13 cellular contexts compared by ENCODE assay signal in the genomic region with DNA sequence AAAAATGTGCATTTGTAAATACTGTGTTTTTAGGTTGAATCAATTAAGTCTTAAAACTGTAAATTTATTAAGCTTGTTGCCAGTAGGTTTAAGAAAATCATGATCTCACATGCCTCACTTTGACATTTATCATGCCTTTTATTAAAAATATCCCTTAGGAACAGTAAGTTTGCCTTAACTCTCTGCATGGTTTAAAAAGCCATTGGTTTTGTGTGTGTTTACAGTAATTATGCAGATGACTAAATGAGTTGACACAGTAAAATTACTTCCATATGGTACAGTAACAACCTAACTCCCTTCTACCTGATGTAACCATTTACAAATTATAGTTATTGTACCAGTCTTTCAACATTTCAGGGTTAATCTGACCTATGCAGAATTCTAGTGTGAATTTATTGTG. TPM values are rescaled to one million over a fixed set of nuclear protein-coding genes. Genes with fewer than 3 reads are reported as not detected.
DNase-seq lines count a peak whose midpoint lies in the region; ATAC-seq and TF ChIP-seq lines count a peak whose summit lies in the region.
"Had no signal": no experiment of that assay in that cellular context is flagged by ENCODE, and none has a peak within 500 bp of the region (broad histone marks: within the 10 kb centered on the region; RNA-seq: fewer than 3 reads in every experiment).

No MANE protein-coding gene starts in this region.

- intact Hi-C loops in activated CD8-positive, alpha-beta T cell treated with anti-CD3 and anti-CD28 coated beads for 36 hours (cut with micrococcal nuclease) = loop anchor here (10.0 kb wide), 1 partner anchor 319 kb away; no protein-coding TSS in a partner anchor
- intact Hi-C loops in activated T-helper 1 cell treated with anti-CD3 and anti-CD28 coated beads, Interleukin-12 subunit alpha, Interleukin-12 subunit beta, Interleukin-2, Interleukin-4 antibody, amounts not matched to agents 30 ng/mL and 10 ng/mL and 1 ng/mL, durations not matched to agents 14 hours and 24 hours and 36 hours (cut with micrococcal nuclease) = loop anchor here (5.0 kb wide), 1 partner anchor 34 kb away; the partner anchor contains the start of gene ACER2

- POLR2A ChIA-PET in activated CD8-positive, alpha-beta T cell treated with anti-CD3 and anti-CD28 coated beads for 36 hours (lab: Charles Lee) = interaction anchor here (0.8 to 1.1 kb wide), 3 partner anchors 27 to 249 kb away, joined by 3 read pairs; partner anchors contain the start of gene DENND4C
- POLR2A ChIA-PET in activated CD8-positive, alpha-beta T cell treated with anti-CD3 and anti-CD28 coated beads, Interleukin-2, amount 10 ng/mL, durations not matched to agents 7 days and 5 days (lab: Charles Lee) = no interaction called here

- ATAC-seq in activated CD8-positive, alpha-beta T cell treated with anti-CD3 and anti-CD28 coated beads for 36 hours = no peak
- no peak for ATAC-seq in activated CD8-positive, alpha-beta T cell treated with anti-CD3 and anti-CD28 coated beads, Interleukin-2, amount 10 ng/mL, durations not matched to agents 7 days and 5 days
- no peak for ATAC-seq in memory B cell (ENCODE audit: low read depth)
- no peak for ATAC-seq in foreskin keratinocyte
- ATAC-seq: pancreas had no signal

- H3K4me1 ChIP-seq in foreskin keratinocyte = peaks cover 13% of the 10 kb centered on the region

- peaks cover 48% of the 10 kb centered on the region for H3K36me3 Mint-ChIP-seq in activated CD8-positive, alpha-beta T cell treated with anti-CD3 and anti-CD28 coated beads for 36 hours (ENCODE audit: low read depth)
- H3K36me3 Mint-ChIP-seq in activated CD8-positive, alpha-beta T cell treated with anti-CD3 and anti-CD28 coated beads, Interleukin-2, amount 10 ng/mL, durations not matched to agents 7 days and 5 days (ENCODE audit: low read depth) = peaks cover 57% of the 10 kb centered on the region
- peaks cover 25% of the 10 kb centered on the region for H3K36me3 Mint-ChIP-seq in memory B cell
- H3K36me3 Mint-ChIP-seq in activated T-helper 1 cell treated with anti-CD3 and anti-CD28 coated beads, Interleukin-12 subunit alpha, Interleukin-12 subunit beta, Interleukin-2, Interleukin-4 antibody, amounts not matched to agents 30 ng/mL and 10 ng/mL and 1 ng/mL, durations not matched to agents 14 hours and 24 hours and 36 hours (ENCODE audit: low read depth) = peaks cover 49% of the 10 kb centered on the region

- DNase-seq in activated CD8-positive, alpha-beta T cell treated with anti-CD3 and anti-CD28 coated beads for 36 hours = no peak
- DNase-seq in activated CD8-positive, alpha-beta T cell treated with anti-CD3 and anti-CD28 coated beads, Interleukin-2, amount 10 ng/mL, durations not matched to agents 7 days and 5 days = no peak
- peak; percentile 12 for DNase-seq in HCEC 1CT
- DNase-seq in memory B cell (ENCODE audit: low spot score in 2 of 2) = no peak
- no peak for DNase-seq in activated T-helper 1 cell treated with anti-CD3 and anti-CD28 coated beads, Interleukin-12 subunit alpha, Interleukin-12 subunit beta, Interleukin-2, Interleukin-4 antibody, amounts not matched to agents 30 ng/mL and 10 ng/mL and 1 ng/mL, durations not matched to agents 14 hours and 24 hours and 36 hours (ENCODE audit: low spot score)
- DNase-seq in foreskin keratinocyte = no peak
- DNase-seq in ecto neural progenitor cell (ENCODE audit: low spot score) = no peak
- DNase-seq: activated CD8-positive, alpha-beta memory T cell treated with anti-CD3 and anti-CD28 coated beads for 24 hours; activated naive CD8-positive, alpha-beta T cell treated with anti-CD3 and anti-CD28 coated beads, Interleukin-2, amount 10 ng/mL, durations not matched to agents 7 days and 5 days; NCI-H82; pancreas; SHP77 had no signal

- H3K4me1 Mint-ChIP-seq in activated CD8-positive, alpha-beta T cell treated with anti-CD3 and anti-CD28 coated beads for 36 hours (ENCODE audit: low read depth) = peaks cover 27% of the 10 kb centered on the region
- H3K4me1 Mint-ChIP-seq in activated CD8-positive, alpha-beta T cell treated with anti-CD3 and anti-CD28 coated beads, Interleukin-2, amount 10 ng/mL, durations not matched to agents 7 days and 5 days (ENCODE audit: low read depth) = peaks cover 27% of the 10 kb centered on the region
- peaks cover 15% of the 10 kb centered on the region for H3K4me1 Mint-ChIP-seq in memory B cell
- peaks cover 40% of the 10 kb centered on the region for H3K4me1 Mint-ChIP-seq in activated T-helper 1 cell treated with anti-CD3 and anti-CD28 coated beads, Interleukin-12 subunit alpha, Interleukin-12 subunit beta, Interleukin-2, Interleukin-4 antibody, amounts not matched to agents 30 ng/mL and 10 ng/mL and 1 ng/mL, durations not matched to agents 14 hours and 24 hours and 36 hours (ENCODE audit: low read depth)

- H3K27me3 ChIP-seq in foreskin keratinocyte = no peaks in the 10 kb centered on the region
- H3K27me3 ChIP-seq: pancreas had no signal

- no peak overlapping the region for H3K4me3 Mint-ChIP-seq in activated CD8-positive, alpha-beta T cell treated with anti-CD3 and anti-CD28 coated beads for 36 hours
- H3K4me3 Mint-ChIP-seq in activated CD8-positive, alpha-beta T cell treated with anti-CD3 and anti-CD28 coated beads, Interleukin-2, amount 10 ng/mL, durations not matched to agents 7 days and 5 days = no peak overlapping the region
- no peak overlapping the region for H3K4me3 Mint-ChIP-seq in memory B cell
- H3K4me3 Mint-ChIP-seq in activated T-helper 1 cell treated with anti-CD3 and anti-CD28 coated beads, Interleukin-12 subunit alpha, Interleukin-12 subunit beta, Interleukin-2, Interleukin-4 antibody, amounts not matched to agents 30 ng/mL and 10 ng/mL and 1 ng/mL, durations not matched to agents 14 hours and 24 hours and 36 hours = no peak overlapping the region
- H3K4me3 Mint-ChIP-seq: activated naive CD8-positive, alpha-beta T cell treated with anti-CD3 and anti-CD28 coated beads, Interleukin-2, amount 10 ng/mL, durations not matched to agents 7 days and 5 days had no signal

- H3K27ac ChIP-seq in VCaP (peak overlapping the region; percentile 29; the same call in 1 of the 2 replicates), foreskin keratinocyte (no peak overlapping the region)
- H3K27ac ChIP-seq: pancreas had no signal

- peak overlapping the region; percentile 56 for H3K27ac Mint-ChIP-seq in activated CD8-positive, alpha-beta T cell treated with anti-CD3 and anti-CD28 coated beads for 36 hours
- H3K27ac Mint-ChIP-seq in activated CD8-positive, alpha-beta T cell treated with anti-CD3 and anti-CD28 coated beads, Interleukin-2, amount 10 ng/mL, durations not matched to agents 7 days and 5 days = no peak overlapping the region
- peak overlapping the region; percentile 41 for H3K27ac Mint-ChIP-seq in memory B cell
- H3K27ac Mint-ChIP-seq in activated T-helper 1 cell treated with anti-CD3 and anti-CD28 coated beads, Interleukin-12 subunit alpha, Interleukin-12 subunit beta, Interleukin-2, Interleukin-4 antibody, amounts not matched to agents 30 ng/mL and 10 ng/mL and 1 ng/mL, durations not matched to agents 14 hours and 24 hours and 36 hours = no peak overlapping the region

- no peak for TF ChIP-seq CTCF in activated CD8-positive, alpha-beta T cell treated with anti-CD3 and anti-CD28 coated beads for 36 hours (IDR thresholded peaks at IDR 0.05)
- TF ChIP-seq CTCF in VCaP (conservative IDR thresholded peaks at IDR 0.05) = no peak
- TF ChIP-seq CTCF in foreskin keratinocyte (conservative IDR thresholded peaks at IDR 0.05) = no peak

- no peaks in the 10 kb centered on the region for H3K9me3 Mint-ChIP-seq in activated CD8-positive, alpha-beta T cell treated with anti-CD3 and anti-CD28 coated beads for 36 hours
- no peaks in the 10 kb centered on the region for H3K9me3 Mint-ChIP-seq in activated CD8-positive, alpha-beta T cell treated with anti-CD3 and anti-CD28 coated beads, Interleukin-2, amount 10 ng/mL, durations not matched to agents 7 days and 5 days (ENCODE audit: insufficient read depth)
- H3K9me3 Mint-ChIP-seq in memory B cell = no peaks in the 10 kb centered on the region
- no peaks in the 10 kb centered on the region for H3K9me3 Mint-ChIP-seq in activated T-helper 1 cell treated with anti-CD3 and anti-CD28 coated beads, Interleukin-12 subunit alpha, Interleukin-12 subunit beta, Interleukin-2, Interleukin-4 antibody, amounts not matched to agents 30 ng/mL and 10 ng/mL and 1 ng/mL, durations not matched to agents 14 hours and 24 hours and 36 hours
- H3K9me3 Mint-ChIP-seq: activated naive CD8-positive, alpha-beta T cell treated with anti-CD3 and anti-CD28 coated beads, Interleukin-2, amount 10 ng/mL, durations not matched to agents 7 days and 5 days had no signal

- no peaks in the 10 kb centered on the region for H3K27me3 Mint-ChIP-seq in activated CD8-positive, alpha-beta T cell treated with anti-CD3 and anti-CD28 coated beads for 36 hours
- H3K27me3 Mint-ChIP-seq in activated CD8-positive, alpha-beta T cell treated with anti-CD3 and anti-CD28 coated beads, Interleukin-2, amount 10 ng/mL, durations not matched to agents 7 days and 5 days (ENCODE audit: low read depth) = no peaks in the 10 kb centered on the region
- no peaks in the 10 kb centered on the region for H3K27me3 Mint-ChIP-seq in memory B cell
- H3K27me3 Mint-ChIP-seq in activated T-helper 1 cell treated with anti-CD3 and anti-CD28 coated beads, Interleukin-12 subunit alpha, Interleukin-12 subunit beta, Interleukin-2, Interleukin-4 antibody, amounts not matched to agents 30 ng/mL and 10 ng/mL and 1 ng/mL, durations not matched to agents 14 hours and 24 hours and 36 hours (ENCODE audit: insufficient read depth) = no peaks in the 10 kb centered on the region
- H3K27me3 Mint-ChIP-seq: activated naive CD8-positive, alpha-beta T cell treated with anti-CD3 and anti-CD28 coated beads, Interleukin-2, amount 10 ng/mL, durations not matched to agents 7 days and 5 days had no signal

- CTCF ChIA-PET in activated CD8-positive, alpha-beta T cell treated with anti-CD3 and anti-CD28 coated beads for 36 hours (lab: Charles Lee) = no interaction called here
- CTCF ChIA-PET in activated CD8-positive, alpha-beta T cell treated with anti-CD3 and anti-CD28 coated beads, Interleukin-2, amount 10 ng/mL, durations not matched to agents 7 days and 5 days (lab: Charles Lee) = interaction anchor here (1.0 kb wide), 1 partner anchor 16 kb away, joined by 3 read pairs; no protein-coding TSS in a partner anchor

RNA-seq across cellular contexts. Expression of gene RPS6, which starts 6.5 kb away (rescaled TPM):
- total RNA-seq in activated CD8-positive, alpha-beta T cell treated with anti-CD3 and anti-CD28 coated beads for 36 hours = 1,000 to 10,000 TPM; 3,991 to 4,024 TPM
- 1,000 to 10,000 TPM; 2,209 to 2,222 TPM for total RNA-seq in activated CD8-positive, alpha-beta T cell treated with anti-CD3 and anti-CD28 coated beads, Interleukin-2, amount 10 ng/mL, durations not matched to agents 7 days and 5 days
- total RNA-seq in activated T-helper 1 cell treated with anti-CD3 and anti-CD28 coated beads, Interleukin-12 subunit alpha, Interleukin-12 subunit beta, Interleukin-2, Interleukin-4 antibody, amounts not matched to agents 30 ng/mL and 10 ng/mL and 1 ng/mL, durations not matched to agents 14 hours and 24 hours and 36 hours = 2,052 and 2,078 TPM in 2 replicates
- 1,971 and 2,035 TPM in 2 replicates for total RNA-seq in foreskin keratinocyte
- polyA plus RNA-seq in foreskin keratinocyte = 2,807 and 2,958 TPM in 2 replicates

RNA-seq across cellular contexts. Expression of gene ACER2, which starts 35.3 kb away (rescaled TPM):
- total RNA-seq in activated CD8-positive, alpha-beta T cell treated with anti-CD3 and anti-CD28 coated beads for 36 hours = 1 to 10 TPM; 1.2 to 1.4 TPM
- total RNA-seq in activated CD8-positive, alpha-beta T cell treated with anti-CD3 and anti-CD28 coated beads, Interleukin-2, amount 10 ng/mL, durations not matched to agents 7 days and 5 days = 1 to 10 TPM; 1.7 to 2.6 TPM
- total RNA-seq in activated T-helper 1 cell treated with anti-CD3 and anti-CD28 coated beads, Interleukin-12 subunit alpha, Interleukin-12 subunit beta, Interleukin-2, Interleukin-4 antibody, amounts not matched to agents 30 ng/mL and 10 ng/mL and 1 ng/mL, durations not matched to agents 14 hours and 24 hours and 36 hours = 1.3 and 1.4 TPM in 2 replicates
- total RNA-seq in foreskin keratinocyte = 3.5 and 4.0 TPM in 2 replicates
- 0.08 and 0.23 TPM in 2 replicates for polyA plus RNA-seq in foreskin keratinocyte

Comparison
In these comparisons a context has a peak if more than half of its experiments do, and no peak if none do; other contexts are left out.
1. H3K27ac Mint-ChIP-seq: peak in activated CD8-positive, alpha-beta T cell treated with anti-CD3 and anti-CD28 coated beads for 36 hours (single experiment) and memory B cell (single experiment); none in activated CD8-positive, alpha-beta T cell treated with anti-CD3 and anti-CD28 coated beads, Interleukin-2, amount 10 ng/mL, durations not matched to agents 7 days and 5 days (single experiment) and activated T-helper 1 cell treated with anti-CD3 and anti-CD28 coated beads, Interleukin-12 subunit alpha, Interleukin-12 subunit beta, Interleukin-2, Interleukin-4 antibody, amounts not matched to agents 30 ng/mL and 10 ng/mL and 1 ng/mL, durations not matched to agents 14 hours and 24 hours and 36 hours (single experiment).